ENCODE assay signal across 8 cellular contexts in the genomic region with DNA sequence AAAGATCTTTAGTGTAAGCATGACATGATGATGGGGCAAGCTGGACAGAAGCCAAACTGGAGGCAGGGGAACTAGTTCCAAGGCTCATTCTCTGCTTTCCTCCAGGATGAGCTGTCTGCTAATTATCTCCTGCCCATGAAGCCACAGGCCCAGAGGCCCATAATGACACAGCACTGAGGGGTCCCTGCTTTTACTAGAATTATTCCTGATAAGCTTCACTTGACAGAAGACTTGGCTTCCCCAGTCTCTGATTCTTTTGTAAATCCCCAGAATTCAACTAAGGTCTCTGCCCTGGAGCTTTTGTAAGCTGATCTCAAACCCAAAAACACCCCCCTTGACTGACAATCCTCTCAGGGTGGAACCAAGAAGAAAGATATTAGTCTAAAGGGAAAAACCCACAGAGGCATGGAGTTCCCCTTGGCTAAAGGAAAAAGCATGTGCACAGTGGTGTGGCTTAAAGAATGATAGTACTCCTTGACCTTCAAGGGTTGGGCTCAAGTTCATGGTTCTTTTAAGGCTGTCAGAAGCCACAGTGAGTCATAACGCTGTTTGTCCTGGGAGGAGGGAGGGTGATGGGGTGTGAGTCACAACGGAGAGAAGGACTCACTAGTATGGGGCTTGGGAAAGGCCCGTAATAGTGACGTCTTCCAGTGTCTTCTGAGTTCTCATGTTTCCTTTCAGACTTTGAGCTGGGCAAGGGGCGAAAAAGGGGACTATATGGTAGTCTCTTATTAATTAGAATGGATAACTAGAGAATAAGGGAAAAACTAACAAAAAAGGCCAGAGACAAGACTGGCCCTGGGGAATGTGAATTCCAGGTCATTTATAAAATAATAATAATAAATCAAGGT.
A peak's percentile ranks its signal among the peaks of the same experiment; 100 is the strongest.
DNase-seq lines count a peak whose midpoint lies in the region; ATAC-seq, FAIRE-seq and TF ChIP-seq lines count a peak whose summit lies in the region.

No MANE protein-coding gene starts in this region.

- H3K4me2 ChIP-seq in SK-N-SH = peak overlapping the region; percentile 40

- no peaks in the 10 kb centered on the region for H3K9me2 ChIP-seq in SK-N-SH

- ATAC-seq in HG03064 (IDR thresholded peaks at IDR 0.05; ENCODE audit: low read depth, unreplicated experiment) = peak; percentile 93
- ATAC-seq in pancreas = peak in 3 of 4 donors; percentile 79 to 96 (median 93)

- intact Hi-C loops in pancreas (cut with DNase I) = no loop called here

- H3K9me3 ChIP-seq in SK-N-SH (no peaks in the 10 kb centered on the region), pancreas (no peaks in the 10 kb centered on the region)

- peak overlapping the region; percentile 81 for H2AFZ ChIP-seq in SK-N-SH (ENCODE audit: low read depth)

- POLR2A ChIA-PET in SK-N-SH (lab: Yijun Ruan, JAX) = no interaction called here

- TF ChIP-seq EP300 in SK-N-SH (IDR thresholded peaks at IDR 0.05; ENCODE audit: borderline replicate concordance in 1 of 2, low read depth in 1 of 2, low read length in 1 of 2) = peak in 1 of 2 experiments; percentile 75; a peak in 1 of 4 replicates

- H3K27ac ChIP-seq in SK-N-SH (ENCODE audit: low read depth in 2 of 2, low read length in 1 of 2) (peak overlapping the region; percentile 28 to 98; a peak in 3 of 4 replicates), pancreas (peak overlapping the region in 1 of 4 donors; percentile 18), caudate nucleus (ENCODE audit: low read depth, low read length) (no peak overlapping the region)

- H3K4me3 ChIP-seq in SK-N-SH (ENCODE audit: low read depth in 2 of 2, low read length in 1 of 2) = no peak overlapping the region
- H3K4me3 ChIP-seq in choroid plexus epithelial cell (ENCODE audit: low read depth, low read length) = no peak overlapping the region
- no peak overlapping the region for H3K4me3 ChIP-seq in pancreas

- H3K4me1 ChIP-seq in SK-N-SH (ENCODE audit: control insufficient read depth in 1 of 2, insufficient read depth in 2 of 2, low read depth in 1 of 2, low read length in 1 of 2) (peaks cover 0 to 14% of the 10 kb centered on the region in 2 experiments; a peak in 2 of 4 replicates), pancreas (no peaks in the 10 kb centered on the region)

- TF ChIP-seq CTCF in SK-N-SH (IDR thresholded peaks at IDR 0.05) (no peak), choroid plexus epithelial cell (conservative IDR thresholded peaks at IDR 0.05; ENCODE audit: low read depth, low read length) (no peak), pancreas (IDR thresholded peaks at IDR 0.05) (no peak)

- no peaks in the 10 kb centered on the region for H4K20me1 ChIP-seq in SK-N-SH (ENCODE audit: insufficient read depth)

- peak overlapping the region; percentile 42; the same call in 1 of the 2 replicates for H3K9ac ChIP-seq in SK-N-SH

- peak; percentile 75 for FAIRE-seq in pancreas (lab: Jason Lieb, UNC)

- CTCF ChIA-PET in SK-N-SH (lab: Yijun Ruan, JAX) = interaction anchor here (0.6 kb wide), 1 partner anchor 66 kb away, joined by 3 read pairs; no protein-coding TSS in a partner anchor

- H3K79me2 ChIP-seq in SK-N-SH (ENCODE audit: insufficient read depth) = no peaks in the 10 kb centered on the region

- 4% methylated on average over 5 of the region's 5 CpGs for WGBS in SK-N-SH (ENCODE audit: low lambda C conversion rate)
- 62 to 70% methylated on average over 5 of the region's 5 CpGs for WGBS in pancreas, 2 donors

- peak; percentile 67 for DNase-seq in activated naive CD4-positive, alpha-beta T cell treated with Interleukin-2 at 50 U/mL for 16 hours
- no peak for DNase-seq in activated naive CD4-positive, alpha-beta T cell (lab: John Stamatoyannopoulos, UW)
- DNase-seq in SK-N-SH (no peak), choroid plexus epithelial cell (ENCODE audit: low read depth) (peak; percentile 100), pancreas (peak in 2 of 6 donors; percentile 43 to 51), caudate nucleus (lab: John Stamatoyannopoulos, UW) (no peak), GF-D8 (lab: John Stamatoyannopoulos, UW) (no peak)

- H3K27me3 ChIP-seq in SK-N-SH (ENCODE audit: insufficient read depth) = no peaks in the 10 kb centered on the region
- no peaks in the 10 kb centered on the region for H3K27me3 ChIP-seq in pancreas

- H3K36me3 ChIP-seq in SK-N-SH (replicated peaks in 1 of 2; ENCODE audit: control insufficient read depth in 1 of 2, insufficient read depth in 2 of 2, low read length in 1 of 2) = no peaks in the 10 kb centered on the region
- no peaks in the 10 kb centered on the region for H3K36me3 ChIP-seq in pancreas

- TF ChIP-seq RAD21 in SK-N-SH (IDR thresholded peaks at IDR 0.05; ENCODE audit: low read length) = no peak

- H3F3A ChIP-seq in SK-N-SH (replicated peaks; ENCODE audit: insufficient read depth) = peaks cover 24% of the 10 kb centered on the region

TF ChIP-seq in SK-N-SH, 30 proteins besides CTCF, POLR2A, EP300 and RAD21:
- TF ChIP-seq POLR2AphosphoS5 (IDR thresholded peaks at IDR 0.05; ENCODE audit: low read depth, low read length) = no peak
- TF ChIP-seq, protein P1, sequence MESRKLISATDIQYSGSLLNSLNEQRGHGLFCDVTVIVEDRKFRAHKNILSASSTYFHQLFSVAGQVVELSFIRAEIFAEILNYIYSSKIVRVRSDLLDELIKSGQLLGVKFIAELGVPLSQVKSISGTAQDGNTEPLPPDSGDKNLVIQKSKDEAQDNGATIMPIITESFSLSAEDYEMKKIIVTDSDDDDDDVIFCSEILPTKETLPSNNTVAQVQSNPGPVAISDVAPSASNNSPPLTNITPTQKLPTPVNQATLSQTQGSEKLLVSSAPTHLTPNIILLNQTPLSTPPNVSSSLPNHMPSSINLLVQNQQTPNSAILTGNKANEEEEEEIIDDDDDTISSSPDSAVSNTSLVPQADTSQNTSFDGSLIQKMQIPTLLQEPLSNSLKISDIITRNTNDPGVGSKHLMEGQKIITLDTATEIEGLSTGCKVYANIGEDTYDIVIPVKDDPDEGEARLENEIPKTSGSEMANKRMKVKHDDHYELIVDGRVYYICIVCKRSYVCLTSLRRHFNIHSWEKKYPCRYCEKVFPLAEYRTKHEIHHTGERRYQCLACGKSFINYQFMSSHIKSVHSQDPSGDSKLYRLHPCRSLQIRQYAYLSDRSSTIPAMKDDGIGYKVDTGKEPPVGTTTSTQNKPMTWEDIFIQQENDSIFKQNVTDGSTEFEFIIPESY (IDR thresholded peaks at IDR 0.05; ENCODE audit: borderline replicate concordance, low read depth) = peak; percentile 17; the same call in 1 of the 2 replicates
- TF ChIP-seq RCOR1 (IDR thresholded peaks at IDR 0.05; ENCODE audit: low read length) = no peak
- TF ChIP-seq FOSL2 (IDR thresholded peaks at IDR 0.05; ENCODE audit: borderline replicate concordance, low read depth) = peak; percentile 99
- TF ChIP-seq, protein P2, sequence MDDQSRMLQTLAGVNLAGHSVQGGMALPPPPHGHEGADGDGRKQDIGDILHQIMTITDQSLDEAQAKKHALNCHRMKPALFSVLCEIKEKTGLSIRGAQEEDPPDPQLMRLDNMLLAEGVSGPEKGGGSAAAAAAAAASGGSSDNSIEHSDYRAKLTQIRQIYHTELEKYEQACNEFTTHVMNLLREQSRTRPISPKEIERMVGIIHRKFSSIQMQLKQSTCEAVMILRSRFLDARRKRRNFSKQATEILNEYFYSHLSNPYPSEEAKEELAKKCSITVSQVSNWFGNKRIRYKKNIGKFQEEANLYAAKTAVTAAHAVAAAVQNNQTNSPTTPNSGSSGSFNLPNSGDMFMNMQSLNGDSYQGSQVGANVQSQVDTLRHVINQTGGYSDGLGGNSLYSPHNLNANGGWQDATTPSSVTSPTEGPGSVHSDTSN (IDR thresholded peaks at IDR 0.05) = peak; percentile 78
- TF ChIP-seq CHD2 (IDR thresholded peaks at IDR 0.05; ENCODE audit: low read length, partially characterized antibody) = no peak
- TF ChIP-seq MEF2A (IDR thresholded peaks at IDR 0.05; ENCODE audit: borderline replicate concordance, low read depth) = no peak
- no peak for TF ChIP-seq GATA2 (CRISPR knock-in tag; IDR thresholded peaks at IDR 0.05)
- TF ChIP-seq, protein P3, sequence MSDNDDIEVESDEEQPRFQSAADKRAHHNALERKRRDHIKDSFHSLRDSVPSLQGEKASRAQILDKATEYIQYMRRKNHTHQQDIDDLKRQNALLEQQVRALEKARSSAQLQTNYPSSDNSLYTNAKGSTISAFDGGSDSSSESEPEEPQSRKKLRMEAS (IDR thresholded peaks at IDR 0.05; ENCODE audit: low read depth) = peak; percentile 88
- TF ChIP-seq RFX5 (IDR thresholded peaks at IDR 0.05; ENCODE audit: low read length) = no peak
- TF ChIP-seq TCF12 (IDR thresholded peaks at IDR 0.05) = peak; percentile 87
- TF ChIP-seq SIN3A (IDR thresholded peaks at IDR 0.05; ENCODE audit: borderline replicate concordance, low read depth, low read length) = no peak
- TF ChIP-seq NFIC (IDR thresholded peaks at IDR 0.05; ENCODE audit: borderline replicate concordance) = peak; percentile 74
- peak; percentile 99 for TF ChIP-seq JUND (IDR thresholded peaks at IDR 0.05)
- no peak for TF ChIP-seq EZH2phosphoT487 (IDR thresholded peaks at IDR 0.05; ENCODE audit: borderline replicate concordance, low read depth)
- TF ChIP-seq RXRA (IDR thresholded peaks at IDR 0.05; ENCODE audit: borderline replicate concordance, low read depth) = peak; percentile 94
- TF ChIP-seq, protein P4, sequence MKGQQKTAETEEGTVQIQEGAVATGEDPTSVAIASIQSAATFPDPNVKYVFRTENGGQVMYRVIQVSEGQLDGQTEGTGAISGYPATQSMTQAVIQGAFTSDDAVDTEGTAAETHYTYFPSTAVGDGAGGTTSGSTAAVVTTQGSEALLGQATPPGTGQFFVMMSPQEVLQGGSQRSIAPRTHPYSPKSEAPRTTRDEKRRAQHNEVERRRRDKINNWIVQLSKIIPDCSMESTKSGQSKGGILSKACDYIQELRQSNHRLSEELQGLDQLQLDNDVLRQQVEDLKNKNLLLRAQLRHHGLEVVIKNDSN (IDR thresholded peaks at IDR 0.05; ENCODE audit: borderline replicate concordance, low read depth) = peak; percentile 11; the same call in 1 of the 2 replicates
- TF ChIP-seq, protein P5, sequence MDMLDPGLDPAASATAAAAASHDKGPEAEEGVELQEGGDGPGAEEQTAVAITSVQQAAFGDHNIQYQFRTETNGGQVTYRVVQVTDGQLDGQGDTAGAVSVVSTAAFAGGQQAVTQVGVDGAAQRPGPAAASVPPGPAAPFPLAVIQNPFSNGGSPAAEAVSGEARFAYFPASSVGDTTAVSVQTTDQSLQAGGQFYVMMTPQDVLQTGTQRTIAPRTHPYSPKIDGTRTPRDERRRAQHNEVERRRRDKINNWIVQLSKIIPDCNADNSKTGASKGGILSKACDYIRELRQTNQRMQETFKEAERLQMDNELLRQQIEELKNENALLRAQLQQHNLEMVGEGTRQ (IDR thresholded peaks at IDR 0.05; ENCODE audit: borderline replicate concordance, low read depth, low read length) = no peak
- TF ChIP-seq NRF1 (IDR thresholded peaks at IDR 0.05; ENCODE audit: low read depth, low read length) = no peak
- no peak for TF ChIP-seq FOXM1 (IDR thresholded peaks at IDR 0.05; ENCODE audit: low read depth)
- no peak for TF ChIP-seq FOXJ3 (CRISPR knock-in tag; IDR thresholded peaks at IDR 0.05)
- 0 out of 2 replicates have a peak, but pooled peaks have one; percentile 21 for TF ChIP-seq YY1 (IDR thresholded peaks at IDR 0.05; ENCODE audit: low read depth)
- TF ChIP-seq ELF1 (IDR thresholded peaks at IDR 0.05) = no peak

Comparison
In these comparisons a context has a peak if more than half of its experiments do, and no peak if none do; other contexts are left out.
1. DNase-seq: peak in activated naive CD4-positive, alpha-beta T cell treated with Interleukin-2 at 50 U/mL for 16 hours (single experiment) and choroid plexus epithelial cell (single experiment); none in activated naive CD4-positive, alpha-beta T cell (0 of 4), SK-N-SH (single experiment), caudate nucleus (0 of 61) and GF-D8 (single experiment).